25 cellular contexts compared by ENCODE assay signal in the genomic region with DNA sequence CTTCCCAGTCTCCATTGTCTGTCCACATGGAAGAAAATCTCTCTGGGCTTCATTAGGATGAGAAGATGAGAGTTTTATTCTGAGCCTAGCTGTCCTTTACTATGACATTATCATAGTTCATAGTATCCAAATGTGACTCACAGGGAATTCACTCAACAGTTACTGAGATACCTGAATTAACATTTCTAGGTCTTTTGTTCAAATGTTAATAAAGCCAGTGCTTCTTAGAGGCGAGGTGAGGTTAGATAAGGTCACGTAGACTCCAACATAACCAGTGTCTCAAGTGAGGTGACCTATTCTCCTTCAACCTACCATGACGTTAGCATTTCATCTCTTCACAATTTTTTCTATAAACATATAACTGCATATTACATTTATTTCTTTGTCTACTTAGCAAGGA.
A peak's percentile ranks its signal among the peaks of the same experiment; 100 is the strongest.
DNase-seq lines count a peak whose midpoint lies in the region; ATAC-seq and TF ChIP-seq lines count a peak whose summit lies in the region.
"Had no signal": no experiment of that assay in that cellular context is flagged by ENCODE, and none has a peak within 500 bp of the region (broad histone marks: within the 10 kb centered on the region; RNA-seq: fewer than 3 reads in every experiment).

No MANE protein-coding gene starts in this region.

- H3K9me2 ChIP-seq in GM23338 (ENCODE audit: insufficient read depth): no peaks in the 10 kb centered on the region

- ATAC-seq in Right ventricle myocardium superior (ENCODE audit: poor library complexity) (peak; percentile 5), right cardiac atrium (no peak), GM23338 (peak; percentile 39; the same call in 2 of the 3 replicates), WTC11 (peak; percentile 43; the same call in 1 of the 2 replicates), upper lobe of right lung (no peak)
- ATAC-seq: A549 had no signal

- intact Hi-C loops in Right ventricle myocardium superior (cut with DNase I): no loop called here
- intact Hi-C loops in right cardiac atrium (cut with DNase I): no loop called here
- intact Hi-C loops in upper lobe of right lung (cut with DNase I): no loop called here

- H3K4me3 ChIP-seq in right cardiac atrium (ENCODE audit: low read length): no peak overlapping the region
- no peak overlapping the region for H3K4me3 ChIP-seq in GM23338
- H3K4me3 ChIP-seq in HUES48 (ENCODE audit: low read depth, low read length): peak overlapping the region; percentile 8; the same call in 1 of the 2 replicates
- no peak overlapping the region for H3K4me3 ChIP-seq in upper lobe of right lung
- H3K4me3 ChIP-seq: A549, BLaER1 had no signal

- WGBS in right cardiac atrium: 86% methylated on average over 3 of the region's 3 CpGs

- H3K27me3 ChIP-seq in right cardiac atrium (ENCODE audit: control insufficient read depth, insufficient read depth): no peaks in the 10 kb centered on the region
- no peaks in the 10 kb centered on the region for H3K27me3 ChIP-seq in GM23338 (ENCODE audit: insufficient read depth)
- H3K27me3 ChIP-seq in HUES48 (ENCODE audit: control insufficient read depth, insufficient read depth, low read length): no peaks in the 10 kb centered on the region
- no peaks in the 10 kb centered on the region for H3K27me3 ChIP-seq in upper lobe of right lung
- H3K27me3 ChIP-seq: BE2C, BLaER1 had no signal

- H3K27ac Mint-ChIP-seq in GM23338: no peak overlapping the region
- no peak overlapping the region for H3K27ac Mint-ChIP-seq in WTC11
- H3K27ac Mint-ChIP-seq: CD14-positive monocyte; CD4-positive, alpha-beta memory T cell; CD4-positive, CD25-positive, alpha-beta regulatory T cell; CD8-positive, alpha-beta memory T cell had no signal

- H3K27ac ChIP-seq in right cardiac atrium (ENCODE audit: low read length) (no peak overlapping the region), GM23338 (ENCODE audit: low read depth) (no peak overlapping the region), HUES48 (ENCODE audit: low read depth, low read length) (no peak overlapping the region), upper lobe of right lung (no peak overlapping the region)
- H3K27ac ChIP-seq: 22Rv1, BLaER1 had no signal

- no peak overlapping the region for H3K4me2 ChIP-seq in GM23338
- H3K4me2 ChIP-seq: A549, BLaER1 had no signal

- H3K4me3 Mint-ChIP-seq in GM23338 (no peak overlapping the region), WTC11 (no peak overlapping the region)
- H3K4me3 Mint-ChIP-seq: CD14-positive monocyte; CD4-positive, alpha-beta memory T cell; CD4-positive, CD25-positive, alpha-beta regulatory T cell; CD8-positive, alpha-beta memory T cell had no signal

- H3K4me1 Mint-ChIP-seq in GM23338 (peaks cover 9% of the 10 kb centered on the region; the same call in 2 of the 3 replicates), WTC11 (peaks cover 16% of the 10 kb centered on the region)
- H3K4me1 Mint-ChIP-seq: CD14-positive monocyte; CD4-positive, alpha-beta memory T cell had no signal

- H3K36me3 Mint-ChIP-seq in GM23338 (ENCODE audit: low read depth): no peaks in the 10 kb centered on the region
- no peaks in the 10 kb centered on the region for H3K36me3 Mint-ChIP-seq in WTC11
- H3K36me3 Mint-ChIP-seq: CD14-positive monocyte; CD4-positive, alpha-beta memory T cell; CD4-positive, CD25-positive, alpha-beta regulatory T cell; CD8-positive, alpha-beta memory T cell had no signal

- TF ChIP-seq CTCF in GM23338 (conservative IDR thresholded peaks at IDR 0.05; ENCODE audit: low read depth in 2 of 2) (no peak), WTC11 (IDR thresholded peaks at IDR 0.05) (no peak), upper lobe of right lung (IDR thresholded peaks at IDR 0.05) (no peak)

- POLR2A ChIA-PET in WTC11 (lab: Charles Lee): no interaction called here

- no peaks in the 10 kb centered on the region for H3K36me3 ChIP-seq in GM23338 (ENCODE audit: insufficient read depth)
- no peaks in the 10 kb centered on the region for H3K36me3 ChIP-seq in HUES48 (ENCODE audit: control insufficient read depth, insufficient read depth, low read length)
- H3K36me3 ChIP-seq in upper lobe of right lung: no peaks in the 10 kb centered on the region
- H3K36me3 ChIP-seq: BE2C, BLaER1 had no signal

- H2AFZ ChIP-seq in GM23338: no peak overlapping the region

- no peaks in the 10 kb centered on the region for H3K9me3 ChIP-seq in right cardiac atrium (ENCODE audit: control insufficient read depth, low read length)
- no peaks in the 10 kb centered on the region for H3K9me3 ChIP-seq in HUES48 (ENCODE audit: control insufficient read depth, insufficient read depth, low read length)
- H3K9me3 ChIP-seq in upper lobe of right lung: no peaks in the 10 kb centered on the region
- H3K9me3 ChIP-seq: A549, BE2C, BLaER1 had no signal

- H3K27me3 Mint-ChIP-seq in GM23338 (ENCODE audit: insufficient read depth, low read depth, poor library complexity) (peaks cover 5% of the 10 kb centered on the region), WTC11 (ENCODE audit: low read depth) (peaks cover 14% of the 10 kb centered on the region)

- H3K4me1 ChIP-seq in right cardiac atrium (ENCODE audit: control insufficient read depth, insufficient read depth, low read length) (peaks cover 3% of the 10 kb centered on the region), GM23338 (ENCODE audit: insufficient read depth) (peaks cover 4% of the 10 kb centered on the region), HUES48 (ENCODE audit: control insufficient read depth, insufficient read depth, low read length) (peaks cover 13% of the 10 kb centered on the region), upper lobe of right lung (peaks cover 6% of the 10 kb centered on the region)
- H3K4me1 ChIP-seq: BE2C, BLaER1 had no signal

- no peaks in the 10 kb centered on the region for H3F3A ChIP-seq in GM23338 (replicated peaks; ENCODE audit: low read depth)

- H3K9ac ChIP-seq in HUES48 (ENCODE audit: low read depth, low read length): no peak overlapping the region
- H3K9ac ChIP-seq: BLaER1 had no signal

- H3K9me3 Mint-ChIP-seq in GM23338 (no peaks in the 10 kb centered on the region), WTC11 (no peaks in the 10 kb centered on the region)
- H3K9me3 Mint-ChIP-seq: CD14-positive monocyte; CD8-positive, alpha-beta memory T cell had no signal

- CTCF ChIA-PET in WTC11 (lab: Charles Lee): no interaction called here

- H3K79me2 ChIP-seq in GM23338 (replicated peaks; ENCODE audit: insufficient read depth): no peaks in the 10 kb centered on the region

- DNase-seq in Right ventricle myocardium superior (no peak), right cardiac atrium (no peak), GM23338 (ENCODE audit: low spot score) (no peak), WTC11 (ENCODE audit: low spot score) (no peak), NCI-H2081 treated with DMSO at 0.1 percent for 48 hours (lab: John Stamatoyannopoulos, UW) (no peak), upper lobe of right lung (no peak)
- no peak for DNase-seq in activated CD4-positive, CD25-positive, alpha-beta regulatory T cell treated with anti-CD3 and anti-CD28 coated beads, Interleukin-2, amount 50 U/mL, for 72 hours
- DNase-seq: BE2C; C1 segment of cervical spinal cord; CD4-positive, alpha-beta memory T cell; CD4-positive, CD25-positive, alpha-beta regulatory T cell; CD8-positive, alpha-beta memory T cell; COR-L47; DMS 273 treated with DMSO at 0.1 percent for 48 hours; DMS153; DMS53; DMS79; DND-41; EL; GDM1 had no signal

- no peaks in the 10 kb centered on the region for H4K20me1 ChIP-seq in GM23338 (replicated peaks; ENCODE audit: insufficient read depth)
- H4K20me1 ChIP-seq: BLaER1 had no signal

TF ChIP-seq in GM23338, 12 proteins besides CTCF, POLR2A, EP300 and RAD21 (continues in another document):
- TF ChIP-seq JUNB (IDR thresholded peaks at IDR 0.05; ENCODE audit: unreplicated experiment): no peak

TF ChIP-seq in WTC11, 78 proteins besides CTCF, POLR2A, EP300 and RAD21 (continues in another document):
- TF ChIP-seq GTF2I (CRISPR knock-in tag; conservative IDR thresholded peaks at IDR 0.05) (no peak), IRF2 (CRISPR knock-in tag; IDR thresholded peaks at IDR 0.05; ENCODE audit: borderline replicate concordance, low read depth) (no peak)
- TF ChIP-seq, protein P1, sequence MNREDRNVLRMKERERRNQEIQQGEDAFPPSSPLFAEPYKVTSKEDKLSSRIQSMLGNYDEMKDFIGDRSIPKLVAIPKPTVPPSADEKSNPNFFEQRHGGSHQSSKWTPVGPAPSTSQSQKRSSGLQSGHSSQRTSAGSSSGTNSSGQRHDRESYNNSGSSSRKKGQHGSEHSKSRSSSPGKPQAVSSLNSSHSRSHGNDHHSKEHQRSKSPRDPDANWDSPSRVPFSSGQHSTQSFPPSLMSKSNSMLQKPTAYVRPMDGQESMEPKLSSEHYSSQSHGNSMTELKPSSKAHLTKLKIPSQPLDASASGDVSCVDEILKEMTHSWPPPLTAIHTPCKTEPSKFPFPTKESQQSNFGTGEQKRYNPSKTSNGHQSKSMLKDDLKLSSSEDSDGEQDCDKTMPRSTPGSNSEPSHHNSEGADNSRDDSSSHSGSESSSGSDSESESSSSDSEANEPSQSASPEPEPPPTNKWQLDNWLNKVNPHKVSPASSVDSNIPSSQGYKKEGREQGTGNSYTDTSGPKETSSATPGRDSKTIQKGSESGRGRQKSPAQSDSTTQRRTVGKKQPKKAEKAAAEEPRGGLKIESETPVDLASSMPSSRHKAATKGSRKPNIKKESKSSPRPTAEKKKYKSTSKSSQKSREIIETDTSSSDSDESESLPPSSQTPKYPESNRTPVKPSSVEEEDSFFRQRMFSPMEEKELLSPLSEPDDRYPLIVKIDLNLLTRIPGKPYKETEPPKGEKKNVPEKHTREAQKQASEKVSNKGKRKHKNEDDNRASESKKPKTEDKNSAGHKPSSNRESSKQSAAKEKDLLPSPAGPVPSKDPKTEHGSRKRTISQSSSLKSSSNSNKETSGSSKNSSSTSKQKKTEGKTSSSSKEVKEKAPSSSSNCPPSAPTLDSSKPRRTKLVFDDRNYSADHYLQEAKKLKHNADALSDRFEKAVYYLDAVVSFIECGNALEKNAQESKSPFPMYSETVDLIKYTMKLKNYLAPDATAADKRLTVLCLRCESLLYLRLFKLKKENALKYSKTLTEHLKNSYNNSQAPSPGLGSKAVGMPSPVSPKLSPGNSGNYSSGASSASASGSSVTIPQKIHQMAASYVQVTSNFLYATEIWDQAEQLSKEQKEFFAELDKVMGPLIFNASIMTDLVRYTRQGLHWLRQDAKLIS (CRISPR knock-in tag; IDR thresholded peaks at IDR 0.05; ENCODE audit: borderline replicate concordance): no peak

Comparison
In these comparisons a context has a peak if more than half of its experiments do, and no peak if none do; other contexts are left out.
1. ATAC-seq: peak in Right ventricle myocardium superior (single experiment), GM23338 (single experiment) and WTC11 (single experiment); none in right cardiac atrium (0 of 2) and upper lobe of right lung (single experiment).